In genomic region chr10:24882047-24882698, GRCh38 we compare ENCODE assay signal across 1 cellular context.
TF ChIP-seq lines count a peak whose summit lies in the region.

No MANE protein-coding gene starts in this region.

TF ChIP-seq in WTC11, 78 proteins besides CTCF, POLR2A, EP300 and RAD21 (continued from another document):
- no peak for TF ChIP-seq ZNF425 (CRISPR knock-in tag; conservative IDR thresholded peaks at IDR 0.05)
- TF ChIP-seq ZSCAN18 (CRISPR knock-in tag; IDR thresholded peaks at IDR 0.05): no peak
